ENCODE assay signal across 25 cellular contexts in genomic region chr18:24108621-24109020, GRCh38. TPM values are rescaled to one million over a fixed set of nuclear protein-coding genes. Genes with fewer than 3 reads are reported as not detected.
A peak's percentile ranks its signal among the peaks of the same experiment; 100 is the strongest.
DNase-seq lines count a peak whose midpoint lies in the region; ATAC-seq, FAIRE-seq and TF ChIP-seq lines count a peak whose summit lies in the region.
"Had no signal": no experiment of that assay in that cellular context is flagged by ENCODE, and none has a peak within 500 bp of the region (broad histone marks: within the 10 kb centered on the region; RNA-seq: fewer than 3 reads in every experiment).

No MANE protein-coding gene starts in this region.

- intact Hi-C loops in MCF 10A (cut with micrococcal nuclease) = no loop called here
- intact Hi-C loops in mammary epithelial cell (cut with micrococcal nuclease) = no loop called here
- intact Hi-C loops in CD8-positive, alpha-beta T cell (cut with DNase I, micrococcal nuclease) = no loop called here

- WGBS in mammary epithelial cell (ENCODE audit: low coverage, missing lambda C conversion rate) = 94% methylated on average over 1 of the region's 1 CpG
- WGBS in trophoblast cell (ENCODE audit: extremely low coverage, insufficient coverage, insufficient read length) = no CpG with 5 or more reads among the region's 1 CpG

- H3K27ac Mint-ChIP-seq in MCF 10A (ENCODE audit: low read depth, unreplicated experiment) (no peak overlapping the region), T-helper 17 cell (peak overlapping the region; percentile 80)
- peak overlapping the region; percentile 46 for H3K27ac Mint-ChIP-seq in CD8-positive, alpha-beta T cell
- H3K27ac Mint-ChIP-seq: GM23338, H9 had no signal

- peaks cover 15% of the 10 kb centered on the region for H3K4me1 ChIP-seq in mammary epithelial cell (ENCODE audit: insufficient read depth, low read length)
- H3K4me1 ChIP-seq in CD8-positive, alpha-beta T cell (ENCODE audit: insufficient read depth, low read length) = no peaks in the 10 kb centered on the region
- H3K4me1 ChIP-seq in trophoblast cell (ENCODE audit: control insufficient read depth in 1 of 2, insufficient read depth in 2 of 2, low read length in 2 of 2) = no peaks in the 10 kb centered on the region
- H3K4me1 ChIP-seq: BLaER1 treated with 17β-estradiol and CSF1 and Interleukin-3, amounts not matched to agents 10 nM and 100 nM had no signal

- DNase-seq in MCF 10A (ENCODE audit: unreplicated experiment) = peak; percentile 2
- DNase-seq in mammary epithelial cell = no peak
- DNase-seq in CD8-positive, alpha-beta T cell = no peak
- no peak for DNase-seq in T-helper 17 cell
- peak; percentile 1 to 83 for DNase-seq in trophoblast cell
- DNase-seq in GM12892 (ENCODE audit: insufficient read length) = no peak
- DNase-seq: AML-193; CD8-positive, alpha-beta memory T cell; DMS 273 treated with DMSO at 0.1 percent for 48 hours; DMS79; H9; IMR-90; KG1; NCI-H1048; NCI-H1417; NCI-H1694; NCI-H2029 treated with DMSO at 0.1 percent for 48 hours; NCI-H526 treated with DMSO at 0.1 percent for 48 hours; Right ventricle myocardium superior; RPMI8226 had no signal

- H2BK5ac ChIP-seq in trophoblast cell (ENCODE audit: low read depth, low read length, poor library complexity) = no peak overlapping the region

- no peak overlapping the region for H3K14ac ChIP-seq in trophoblast cell (ENCODE audit: low read length)

- H3K27me3 Mint-ChIP-seq in MCF 10A (ENCODE audit: insufficient read depth, unreplicated experiment) (no peaks in the 10 kb centered on the region), T-helper 17 cell (no peaks in the 10 kb centered on the region)
- no peaks in the 10 kb centered on the region for H3K27me3 Mint-ChIP-seq in CD8-positive, alpha-beta T cell (ENCODE audit: low read depth)
- H3K27me3 Mint-ChIP-seq: CD8-positive, alpha-beta memory T cell had no signal

- H3K4me3 Mint-ChIP-seq in MCF 10A (ENCODE audit: unreplicated experiment) (no peak overlapping the region), T-helper 17 cell (no peak overlapping the region)
- H3K4me3 Mint-ChIP-seq in CD8-positive, alpha-beta T cell = no peak overlapping the region
- H3K4me3 Mint-ChIP-seq: CD8-positive, alpha-beta memory T cell; GM23338; H9 had no signal

- H3K4me2 ChIP-seq in mammary epithelial cell (ENCODE audit: insufficient read depth, low read depth, low read length) (no peak overlapping the region), trophoblast cell (ENCODE audit: low read length) (no peak overlapping the region)
- H3K4me2 ChIP-seq: A549; BLaER1 treated with 17β-estradiol and CSF1 and Interleukin-3, amounts not matched to agents 10 nM and 100 nM; GM23338 had no signal

- H3K36me3 Mint-ChIP-seq in MCF 10A (ENCODE audit: insufficient read depth, unreplicated experiment) = no peaks in the 10 kb centered on the region
- peaks cover 57% of the 10 kb centered on the region for H3K36me3 Mint-ChIP-seq in CD8-positive, alpha-beta T cell
- peaks cover 2% of the 10 kb centered on the region for H3K36me3 Mint-ChIP-seq in T-helper 17 cell (ENCODE audit: low read depth)

- H2AK5ac ChIP-seq in trophoblast cell (ENCODE audit: low read length) = no peak overlapping the region

- no peak overlapping the region for H2AFZ ChIP-seq in mammary epithelial cell (ENCODE audit: low read depth, low read length)
- H2AFZ ChIP-seq in trophoblast cell (ENCODE audit: insufficient read depth, low read length, poor library complexity) = no peak overlapping the region
- H2AFZ ChIP-seq: GM23338 had no signal

- ATAC-seq in CD8-positive, alpha-beta T cell = no peak
- ATAC-seq in T-helper 17 cell = no peak
- no peak for ATAC-seq in HG03469 (IDR thresholded peaks at IDR 0.05; ENCODE audit: unreplicated experiment)
- ATAC-seq: A549, GM23338 had no signal

- no peak overlapping the region for H3K4me3 ChIP-seq in mammary epithelial cell (replicated peaks in 1 of 3; ENCODE audit: insufficient read depth in 1 of 3, low read depth in 2 of 3, low read length in 3 of 3)
- no peak overlapping the region for H3K4me3 ChIP-seq in CD8-positive, alpha-beta T cell (ENCODE audit: low read depth, low read length)
- H3K4me3 ChIP-seq in trophoblast cell (ENCODE audit: low read depth, low read length) = no peak overlapping the region
- H3K4me3 ChIP-seq: A549; BLaER1 treated with 17β-estradiol and CSF1 and Interleukin-3, amounts not matched to agents 10 nM and 100 nM; GM23338; SJSA1 had no signal

- H2BK12ac ChIP-seq in trophoblast cell (ENCODE audit: low read length) = no peak overlapping the region

- H4K12ac ChIP-seq in trophoblast cell (ENCODE audit: low read depth, low read length) = no peak overlapping the region

- no peak overlapping the region for H2BK120ac ChIP-seq in trophoblast cell (ENCODE audit: insufficient read depth, low read length, poor library complexity)

- POLR2A ChIA-PET in MCF 10A (lab: Yijun Ruan, JAX) = interaction anchor here (1.4 kb wide), 2 partner anchors 24 to 30 kb away, joined by 3 to 4 read pairs; partner anchors contain the start of gene CABYR
- POLR2A ChIA-PET in CD8-positive, alpha-beta T cell (lab: Charles Lee) = no interaction called here

- H3K9me3 ChIP-seq in mammary epithelial cell (replicated peaks; ENCODE audit: insufficient read depth, low read length) (no peaks in the 10 kb centered on the region), T-helper 17 cell (ENCODE audit: control insufficient read depth, low read length, poor library complexity, severe bottlenecking) (no peaks in the 10 kb centered on the region), trophoblast cell (ENCODE audit: insufficient read depth, low read depth, low read length) (no peaks in the 10 kb centered on the region)
- H3K9me3 ChIP-seq in CD8-positive, alpha-beta T cell (ENCODE audit: low read length) = no peaks in the 10 kb centered on the region
- H3K9me3 ChIP-seq: A549; BLaER1 treated with 17β-estradiol and CSF1 and Interleukin-3, amounts not matched to agents 10 nM and 100 nM; SJSA1 had no signal

- H3K4ac ChIP-seq in trophoblast cell (ENCODE audit: low read depth, low read length) = no peak overlapping the region

- BruUV-seq in MCF 10A (replicated peaks; lab: Mats Ljungman, UMichigan) = no TSS peak
- no TSS peak for BruUV-seq in mammary epithelial cell (replicated peaks; lab: Mats Ljungman, UMichigan)

- CTCF ChIA-PET in MCF 10A (lab: Yijun Ruan, JAX) (interaction anchor here (0.5 kb wide), 1 partner anchor 217 kb away, joined by 3 read pairs; no protein-coding TSS in a partner anchor), mammary epithelial cell (lab: Charles Lee; ENCODE audit: low non-redundant PET) (no interaction called here)
- CTCF ChIA-PET in CD8-positive, alpha-beta T cell (lab: Charles Lee) = no interaction called here

- H3K4me1 Mint-ChIP-seq in MCF 10A (ENCODE audit: insufficient read depth, unreplicated experiment) (peaks cover 21% of the 10 kb centered on the region), T-helper 17 cell (peaks cover 28% of the 10 kb centered on the region)
- H3K4me1 Mint-ChIP-seq in CD8-positive, alpha-beta T cell (ENCODE audit: low read depth) = peaks cover 16% of the 10 kb centered on the region

- H3K27ac ChIP-seq in mammary epithelial cell (ENCODE audit: insufficient read depth, low read depth, low read length) (no peak overlapping the region), trophoblast cell (ENCODE audit: low read depth, low read length) (no peak overlapping the region)
- no peak overlapping the region for H3K27ac ChIP-seq in CD8-positive, alpha-beta T cell (ENCODE audit: low read depth, low read length)
- H3K27ac ChIP-seq: A549; BLaER1 treated with 17β-estradiol and CSF1 and Interleukin-3, amounts not matched to agents 10 nM and 100 nM; SJSA1 had no signal

- dilution Hi-C loops in mammary epithelial cell (cut with HindIII; ENCODE audit: low sequenced_read_pairs) = no loop called here

- H3K36me3 ChIP-seq in mammary epithelial cell (ENCODE audit: insufficient read depth, low read length) = peaks cover 2% of the 10 kb centered on the region
- H3K36me3 ChIP-seq in CD8-positive, alpha-beta T cell (ENCODE audit: insufficient read depth, low read length) = peaks cover 11% of the 10 kb centered on the region
- H3K36me3 ChIP-seq in trophoblast cell (ENCODE audit: control insufficient read depth in 1 of 2, insufficient read depth in 2 of 2, low read length in 2 of 2) = no peaks in the 10 kb centered on the region
- H3K36me3 ChIP-seq: SJSA1 had no signal

- in situ Hi-C loops in mammary epithelial cell (cut with MboI; ENCODE audit: low sequenced_read_pairs in 2 of 2) = no loop called here

- no peaks in the 10 kb centered on the region for H3K79me2 ChIP-seq in mammary epithelial cell (ENCODE audit: insufficient read depth, low read length)
- no peaks in the 10 kb centered on the region for H3K79me2 ChIP-seq in trophoblast cell (ENCODE audit: control insufficient read depth, insufficient read depth, low read length, poor library complexity)

- no peak overlapping the region for H3K23ac ChIP-seq in trophoblast cell (ENCODE audit: low read length)

- H3K9ac ChIP-seq in mammary epithelial cell (ENCODE audit: insufficient read depth, low read length) (no peak overlapping the region), trophoblast cell (ENCODE audit: low read length) (no peak overlapping the region)
- H3K9ac ChIP-seq: BLaER1 treated with 17β-estradiol and CSF1 and Interleukin-3, amounts not matched to agents 10 nM and 100 nM had no signal

- no peak for TF ChIP-seq CTCF in MCF 10A (IDR thresholded peaks at IDR 0.05; ENCODE audit: unreplicated experiment)
- no peak for TF ChIP-seq CTCF in mammary epithelial cell (conservative IDR thresholded peaks at IDR 0.05 in 1 of 2, IDR thresholded peaks at IDR 0.05 in 1 of 2; ENCODE audit: extremely low read depth in 1 of 2, insufficient read depth in 1 of 2, low read depth in 1 of 2, low read length in 2 of 2)
- TF ChIP-seq CTCF in CD8-positive, alpha-beta T cell (IDR thresholded peaks at IDR 0.05) = no peak

- no peak for TF ChIP-seq POLR2A in GM12892 (IDR thresholded peaks at IDR 0.05; ENCODE audit: low read depth, low read length)

- H3K79me1 ChIP-seq in trophoblast cell (ENCODE audit: low read length) = no peaks in the 10 kb centered on the region

- no peak overlapping the region for H4K8ac ChIP-seq in trophoblast cell (ENCODE audit: low read depth, low read length)

- H4K20me1 ChIP-seq in mammary epithelial cell (ENCODE audit: insufficient read depth, low read length) = no peaks in the 10 kb centered on the region

- H3K18ac ChIP-seq in trophoblast cell (ENCODE audit: low read length) = no peak overlapping the region

- H3K9me3 Mint-ChIP-seq in MCF 10A (ENCODE audit: unreplicated experiment) = no peaks in the 10 kb centered on the region
- H3K9me3 Mint-ChIP-seq in CD8-positive, alpha-beta T cell = no peaks in the 10 kb centered on the region
- H3K9me3 Mint-ChIP-seq: CD8-positive, alpha-beta memory T cell; GM23338; H9 had no signal

- H3K27me3 ChIP-seq in mammary epithelial cell (ENCODE audit: insufficient read depth, low read length) (no peaks in the 10 kb centered on the region), trophoblast cell (ENCODE audit: insufficient read depth, low read length) (no peaks in the 10 kb centered on the region)
- no peaks in the 10 kb centered on the region for H3K27me3 ChIP-seq in CD8-positive, alpha-beta T cell (ENCODE audit: insufficient read depth, low read length)
- H3K27me3 ChIP-seq: SJSA1 had no signal

- no peak for FAIRE-seq in GM12892 (lab: Jason Lieb, UNC)
- FAIRE-seq: A549 had no signal

- no peak overlapping the region for H4K91ac ChIP-seq in trophoblast cell (ENCODE audit: low read depth, low read length)

RNA-seq across cellular contexts. Expression of gene CABYR, which starts 30.2 kb away (rescaled TPM):
- total RNA-seq in MCF 10A (2022) = 3.0 TPM in 2 replicates
- total RNA-seq in mammary epithelial cell = 10 to 100 TPM in 1 of 2 donors, 1 to 10 TPM in 1; 9.0 to 10.9 TPM
- 7.9 TPM for polyA plus RNA-seq in mammary epithelial cell
- polyA minus RNA-seq in mammary epithelial cell = 2.7 TPM
- 1 to 10 TPM in 1 of 2 experiments, under 1 TPM in 1; 0.31 to 1.2 TPM for total RNA-seq in CD8-positive, alpha-beta T cell
- 1 to 10 TPM; 2.4 to 2.6 TPM for total RNA-seq in T-helper 17 cell
- 11.1 and 11.6 TPM in 2 replicates for polyA plus RNA-seq in trophoblast cell (2013)
- polyA plus RNA-seq in GM12892 (2012; ENCODE audit: missing spikeins) = 1.5 TPM
- total RNA-seq: Right ventricle myocardium superior had no signal

Comparison
In these comparisons a context has a peak if more than half of its experiments do, and no peak if none do; other contexts are left out.
1. DNase-seq: peak in MCF 10A (single experiment) and trophoblast cell (2 of 2); none in mammary epithelial cell (single experiment), CD8-positive, alpha-beta T cell (0 of 7), T-helper 17 cell (0 of 3) and GM12892 (single experiment).